In the genomic region with DNA sequence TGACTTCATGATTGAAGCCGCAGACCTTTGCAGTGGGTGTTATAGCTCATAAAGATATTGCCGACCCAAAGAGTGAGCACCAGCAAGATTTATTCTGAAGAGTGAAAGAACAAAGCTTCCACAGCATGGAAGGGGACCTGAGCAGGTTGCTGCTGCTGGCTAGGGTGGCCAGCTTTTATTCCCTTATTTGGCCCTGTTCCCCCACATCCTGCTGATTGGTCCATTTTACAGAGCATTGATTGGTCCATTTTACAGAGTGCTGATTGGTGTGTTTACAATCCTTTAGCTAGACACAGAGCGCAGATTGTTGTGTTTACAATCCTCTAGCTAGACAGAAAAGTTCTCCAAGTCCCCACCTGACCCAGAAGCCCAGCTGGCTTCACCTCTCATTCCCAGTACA, we compare ENCODE assay signal across 4 cellular contexts.
TF ChIP-seq lines count a peak whose summit lies in the region.

No MANE protein-coding gene starts in this region.

TF ChIP-seq in WTC11, 78 proteins besides CTCF, POLR2A, EP300 and RAD21:
- TF ChIP-seq NFYB (CRISPR knock-in tag; conservative IDR thresholded peaks at IDR 0.05; ENCODE audit: low read depth) = peak; percentile 53

TF ChIP-seq in K562, 482 proteins besides CTCF, POLR2A, EP300 and RAD21:
- peak; percentile 50 for TF ChIP-seq NFYB (IDR thresholded peaks at IDR 0.05; ENCODE audit: extremely low read depth, insufficient read length)
- peak in 1 of 2 experiments; percentile 77; a peak in 2 of 4 replicates for TF ChIP-seq SRF (CRISPR knock-in tag; IDR thresholded peaks at IDR 0.05)

TF ChIP-seq in H1, 55 proteins besides CTCF, POLR2A, EP300 and RAD21:
- peak; percentile 83 for TF ChIP-seq SRF (IDR thresholded peaks at IDR 0.05; ENCODE audit: low read depth, low read length)
TF ChIP-seq in H1: peak in this region for 1; not testable (repeated sequence) for 54.

TF ChIP-seq in HepG2, 621 proteins besides CTCF, POLR2A, EP300 and RAD21:
- peak; percentile 70 for TF ChIP-seq SRF (IDR thresholded peaks at IDR 0.05; ENCODE audit: low read depth, low read length)
- TF ChIP-seq NFYC (CRISPR knock-in tag; IDR thresholded peaks at IDR 0.05) = 0 out of 2 replicates have a peak, but pooled peaks have one; percentile 30
- TF ChIP-seq NFYB (CRISPR knock-in tag; IDR thresholded peaks at IDR 0.05) = peak; percentile 50
